ENCODE assay signal across 7 cellular contexts in genomic region chr17:59707971-59708425, GRCh38. TPM values are rescaled to one million over a fixed set of nuclear protein-coding genes. Genes with fewer than 3 reads are reported as not detected.
DNase-seq lines count a peak whose midpoint lies in the region; ATAC-seq and TF ChIP-seq lines count a peak whose summit lies in the region.

No MANE protein-coding gene starts in this region.

- H3K27me3 ChIP-seq in PC-3 (ENCODE audit: low read length) (no peaks in the 10 kb centered on the region), endocrine pancreas (ENCODE audit: control insufficient read depth, insufficient read depth, low read length) (no peaks in the 10 kb centered on the region)

- no peaks in the 10 kb centered on the region for H3F3A ChIP-seq in PC-3 (ENCODE audit: low read length, unreplicated experiment)

- peak overlapping the region; percentile 95 to 97 (median 96) for H3K27ac Mint-ChIP-seq in nephron

- H3K4me2 ChIP-seq in PC-3 (ENCODE audit: low read length) = peak overlapping the region; percentile 90

- intact Hi-C loops in PC-3 (cut with micrococcal nuclease) = loop anchor here (1.0 to 2.0 kb wide), 2 partner anchors 89 to 145 kb away; partner anchors contain the start of gene CLTC

- BruUV-seq in PC-3 (replicated peaks; lab: Mats Ljungman, UMichigan) = no TSS peak

- peak overlapping the region; percentile 65 for H2AFZ ChIP-seq in PC-3 (ENCODE audit: low read length)

- POLR2A ChIA-PET in PC-3 (lab: Charles Lee; ENCODE audit: unreplicated experiment) = interaction anchor here (0.5 to 1.5 kb wide), 3 partner anchors 90 to 216 kb away, joined by 5 to 12 read pairs (median 7); no protein-coding TSS in a partner anchor

- H4K20me1 ChIP-seq in PC-3 (ENCODE audit: low read length) = peaks cover 60% of the 10 kb centered on the region

- CTCF ChIA-PET in PC-3 (lab: Charles Lee) = no interaction called here

- H3K4me3 Mint-ChIP-seq in nephron = peak overlapping the region; percentile 94 to 97 (median 96)

- no peaks in the 10 kb centered on the region for H3K9me3 ChIP-seq in PC-3 (ENCODE audit: low read length)
- H3K9me3 ChIP-seq in endocrine pancreas (ENCODE audit: control insufficient read depth, low read length) = no peaks in the 10 kb centered on the region

- peak overlapping the region; percentile 67 for H3K27ac ChIP-seq in PC-3 (ENCODE audit: low read length)

- H3K9ac ChIP-seq in PC-3 (ENCODE audit: low read length) (peak overlapping the region; percentile 95), endocrine pancreas (ENCODE audit: control insufficient read depth, insufficient read depth, low read length) (peak overlapping the region; percentile 87)

- peaks cover 10% of the 10 kb centered on the region; the same call in 1 of the 2 replicates for H3K36me3 ChIP-seq in PC-3 (ENCODE audit: low read depth, low read length)
- no peaks in the 10 kb centered on the region for H3K36me3 ChIP-seq in endocrine pancreas (ENCODE audit: control insufficient read depth, insufficient read depth, low read length)

- H3K9me2 ChIP-seq in PC-3 (replicated peaks; ENCODE audit: low read length) = no peaks in the 10 kb centered on the region

- TF ChIP-seq CTCF in PC-3 (conservative IDR thresholded peaks at IDR 0.05; ENCODE audit: low read depth, low read length) (no peak), nephron (IDR thresholded peaks at IDR 0.05; ENCODE audit: unreplicated experiment in 3 of 3) (no peak)

- H3K4me1 Mint-ChIP-seq in nephron = peaks cover 40% of the 10 kb centered on the region

- H3K79me2 ChIP-seq in PC-3 (ENCODE audit: low read length) = peaks cover 97% of the 10 kb centered on the region

- H3K4me1 ChIP-seq in PC-3 (ENCODE audit: insufficient read depth, low read length) = peaks cover 32% of the 10 kb centered on the region
- H3K4me1 ChIP-seq in endocrine pancreas (ENCODE audit: control insufficient read depth, insufficient read depth, low read length) = peaks cover 23% of the 10 kb centered on the region

- peaks cover 10% of the 10 kb centered on the region for H3K36me3 Mint-ChIP-seq in nephron (ENCODE audit: low read depth)

- DNase-seq in PC-3 (no peak), iPS-NIHi7 (ENCODE audit: extremely low spot score) (no peak), NCI-H1417 (lab: John Stamatoyannopoulos, UW) (no peak)

- H3K4me3 ChIP-seq in PC-3 (ENCODE audit: low read length) (peak overlapping the region; percentile 76), endocrine pancreas (ENCODE audit: control insufficient read depth, insufficient read depth, low read length) (peak overlapping the region; percentile 93)

- no peaks in the 10 kb centered on the region for H3K9me3 Mint-ChIP-seq in nephron

- no peaks in the 10 kb centered on the region for H3K27me3 Mint-ChIP-seq in nephron (ENCODE audit: low read depth)

- peak; percentile 4 for ATAC-seq in GM18909 (IDR thresholded peaks at IDR 0.05; ENCODE audit: poor library complexity, unreplicated experiment)
- no peak; the same call in 1 of the 2 replicates for ATAC-seq in PC-3
- no peak for ATAC-seq in GM18907 (IDR thresholded peaks at IDR 0.05; ENCODE audit: unreplicated experiment)

RNA-seq across cellular contexts. Expression of gene VMP1, which starts 0.5 kb away (rescaled TPM):
- 237 and 277 TPM in 2 replicates for total RNA-seq in PC-3 (2014; rRNA removed)

RNA-seq across cellular contexts. Expression of gene PTRH2, which starts 0.8 kb away (rescaled TPM):
- 69.8 and 82.1 TPM in 2 replicates for total RNA-seq in PC-3 (2014; rRNA removed)
